In the genomic region with DNA sequence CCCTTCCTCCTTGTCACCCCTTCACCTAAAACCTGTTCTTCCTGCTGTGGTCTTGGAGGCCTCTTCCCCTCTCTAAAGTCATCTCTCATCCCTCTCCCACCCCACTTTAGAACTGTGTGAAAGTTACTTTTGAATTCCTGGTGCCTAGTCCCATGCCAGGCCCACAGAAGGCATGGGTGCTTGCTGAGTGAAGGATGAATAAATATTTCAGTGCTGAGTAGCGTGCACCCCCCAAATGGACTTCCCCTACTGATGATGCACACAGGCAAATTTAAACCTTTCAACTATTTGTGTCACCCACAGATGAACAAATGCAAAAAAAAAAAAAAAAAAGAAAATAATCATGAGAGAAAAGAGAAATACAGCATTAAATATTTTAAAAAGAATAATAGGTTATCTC, we compare ENCODE assay signal across 1 cellular context.
TF ChIP-seq lines count a peak whose summit lies in the region.

No MANE protein-coding gene starts in this region.

TF ChIP-seq in endothelial cell of umbilical vein, 7 proteins besides CTCF, POLR2A, EP300 and RAD21:
- TF ChIP-seq, protein P1, sequence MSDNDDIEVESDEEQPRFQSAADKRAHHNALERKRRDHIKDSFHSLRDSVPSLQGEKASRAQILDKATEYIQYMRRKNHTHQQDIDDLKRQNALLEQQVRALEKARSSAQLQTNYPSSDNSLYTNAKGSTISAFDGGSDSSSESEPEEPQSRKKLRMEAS (IDR thresholded peaks at IDR 0.05; ENCODE audit: insufficient read depth, insufficient read length) = no peak
- no peak for TF ChIP-seq FOS (IDR thresholded peaks at IDR 0.05; ENCODE audit: borderline replicate concordance, insufficient read depth, low read length)
- no peak for TF ChIP-seq EZH2 (IDR thresholded peaks at IDR 0.05; ENCODE audit: borderline replicate concordance, low read depth, low read length, severe bottlenecking)
- no peak for TF ChIP-seq MYC (IDR thresholded peaks at IDR 0.05; ENCODE audit: low read depth, low read length)
- no peak for TF ChIP-seq JUN (IDR thresholded peaks at IDR 0.05; ENCODE audit: borderline replicate concordance, insufficient read depth, insufficient read length, low read depth)
- TF ChIP-seq POLR2AphosphoS5 (IDR thresholded peaks at IDR 0.05; ENCODE audit: insufficient read depth, low read depth, low read length) = no peak
- no peak for TF ChIP-seq GATA2 (IDR thresholded peaks at IDR 0.05; ENCODE audit: insufficient read depth, insufficient read length, low read depth, low read length)
